In the genomic region with DNA sequence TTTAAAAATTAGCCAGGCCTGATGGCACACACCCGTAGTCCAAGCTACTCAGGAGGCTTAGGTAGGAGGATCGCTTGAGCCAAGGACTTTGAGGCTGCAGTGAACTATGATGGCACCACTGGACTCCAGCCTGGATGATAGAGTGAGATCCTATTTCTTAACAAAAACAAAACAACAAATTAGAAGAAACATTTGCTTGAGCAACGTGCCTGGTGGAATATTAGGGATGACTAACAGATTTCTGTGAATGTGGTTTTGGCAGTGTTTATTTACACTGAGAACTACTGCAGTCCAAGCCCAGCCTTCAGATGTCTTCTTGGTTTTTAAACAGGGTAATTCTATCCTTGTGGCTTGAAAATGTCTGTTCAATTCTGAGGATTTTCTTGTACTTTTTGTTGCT, we compare ENCODE assay signal across 15 cellular contexts. TPM values are rescaled to one million over a fixed set of nuclear protein-coding genes. Genes with fewer than 3 reads are reported as not detected.
DNase-seq lines count a peak whose midpoint lies in the region; ATAC-seq and TF ChIP-seq lines count a peak whose summit lies in the region.
"Had no signal": no experiment of that assay in that cellular context is flagged by ENCODE, and none has a peak within 500 bp of the region (broad histone marks: within the 10 kb centered on the region; RNA-seq: fewer than 3 reads in every experiment).

No MANE protein-coding gene starts in this region.

- POLR2A ChIA-PET in AG04450 (lab: Yijun Ruan, JAX) = no interaction called here

- no peak overlapping the region for H3K27ac ChIP-seq in AG04450 (ENCODE audit: low read depth, low read length)

- peaks cover 3% of the 10 kb centered on the region; the same call in 1 of the 2 replicates for H3K9me3 ChIP-seq in AG04450 (ENCODE audit: control insufficient read depth, insufficient read depth, low read length)

- TF ChIP-seq CTCF in AG04450 (IDR thresholded peaks at IDR 0.05; ENCODE audit: low read depth, low read length) = no peak

- no peak for ATAC-seq in HG02852 (IDR thresholded peaks at IDR 0.05; ENCODE audit: unreplicated experiment)
- ATAC-seq: T-cell had no signal

- no peak overlapping the region for H3K4me3 ChIP-seq in AG04450 (ENCODE audit: low read depth, low read length)
- H3K4me3 ChIP-seq: skin epidermis had no signal

- DNase-seq in AG04450 (ENCODE audit: low read depth, low spot score) = peak; percentile 91
- peak; percentile 41 for DNase-seq in HS-27A (ENCODE audit: low read depth)
- DNase-seq in astrocyte of the hippocampus (ENCODE audit: low read depth, low spot score) = peak; percentile 82
- DNase-seq in kidney glomerular epithelial cell (lab: John Stamatoyannopoulos, UW) = peak; percentile 88
- no peak for DNase-seq in occipital lobe (lab: John Stamatoyannopoulos, UW)
- DNase-seq in central memory CD4-positive, alpha-beta T cell = no peak
- DNase-seq in ureter (ENCODE audit: low spot score) = no peak
- DNase-seq: activated CD4-positive, alpha-beta T cell treated with anti-CD3 and anti-CD28 coated beads, Interleukin-2, amount 50 U/mL, for 1 hour; activated naive CD4-positive, alpha-beta T cell treated with anti-CD3 and anti-CD28 coated beads, Interleukin-2, amount 10 ng/mL, durations not matched to agents 7 days and 5 days; C1 segment of cervical spinal cord; NCI-H2081; T-cell; trophoblast cell had no signal

- H3K27me3 ChIP-seq in AG04450 (ENCODE audit: control insufficient read depth, insufficient read depth, low read length) = peaks cover 43% of the 10 kb centered on the region

- CTCF ChIA-PET in AG04450 (lab: Charles Lee) = no interaction called here

RNA-seq across cellular contexts. Expression of a gene that starts 9.2 kb away (rescaled TPM):
- polyA plus RNA-seq in AG04450 (2011; rRNA removed) = 0.09 and 0.11 TPM in 2 replicates
- polyA minus RNA-seq in AG04450 (2011; rRNA and poly(A)+ RNA removed) = 0.13 and 0.14 TPM in 2 replicates
- total RNA-seq in occipital lobe (1.2 TPM), ureter (2.9 TPM)

Comparison
In these comparisons a context has a peak if more than half of its experiments do, and no peak if none do; other contexts are left out.
1. DNase-seq: peak in AG04450 (single experiment), HS-27A (single experiment), astrocyte of the hippocampus (single experiment) and kidney glomerular epithelial cell (single experiment); none in occipital lobe (single experiment), central memory CD4-positive, alpha-beta T cell (single experiment) and ureter (single experiment).